In genomic region chr22:35961480-35961902, GRCh38 we compare ENCODE assay signal across 8 cellular contexts.
DNase-seq lines count a peak whose midpoint lies in the region; ATAC-seq and TF ChIP-seq lines count a peak whose summit lies in the region.

No MANE protein-coding gene starts in this region.

- CTCF ChIA-PET in OCI-LY7 (lab: Charles Lee; ENCODE audit: unreplicated experiment) = interaction anchor here (1.0 kb wide), 1 partner anchor 9 kb away, joined by 6 read pairs; no protein-coding TSS in a partner anchor

- ATAC-seq in HG02885 (IDR thresholded peaks at IDR 0.05; ENCODE audit: poor library complexity, unreplicated experiment) (no peak), HG03439 (IDR thresholded peaks at IDR 0.05; ENCODE audit: unreplicated experiment) (no peak)

- peak overlapping the region; percentile 97 for H3K4me2 ChIP-seq in neural cell (ENCODE audit: low read length)
- no peak overlapping the region for H3K4me2 ChIP-seq in OCI-LY7 (ENCODE audit: low read length)

- peak; percentile 29 for TF ChIP-seq RAD21 in neural cell (conservative IDR thresholded peaks at IDR 0.05)

- H3K27me3 ChIP-seq in neural cell (ENCODE audit: insufficient read depth, low read depth, low read length) = no peaks in the 10 kb centered on the region

- H3K79me2 ChIP-seq in neural cell (replicated peaks; ENCODE audit: insufficient read depth, low read length) = peaks cover 69% of the 10 kb centered on the region
- H3K79me2 ChIP-seq in OCI-LY7 (ENCODE audit: insufficient read depth, low read depth, low read length) = peaks cover 18% of the 10 kb centered on the region; the same call in 1 of the 2 replicates

- no peaks in the 10 kb centered on the region for H3K4me1 ChIP-seq in OCI-LY7 (ENCODE audit: insufficient read depth, low read length, poor library complexity, severe bottlenecking)

- intact Hi-C loops in posterior vena cava (cut with DNase I) = loop anchor here in 1 of 2 donors (5.0 kb wide), 1 partner anchor 66 kb away; the partner anchor contains the start of gene RBFOX2
- intact Hi-C loops in OCI-LY7 (cut with micrococcal nuclease; ENCODE audit: unreplicated experiment) = no loop called here

- H3K9ac ChIP-seq in neural cell (ENCODE audit: low read length) = peak overlapping the region; percentile 85

- POLR2A ChIA-PET in OCI-LY7 (lab: Charles Lee) = interaction anchor here (0.7 to 1.2 kb wide), 3 partner anchors 10 to 21 kb away, joined by 3 read pairs; no protein-coding TSS in a partner anchor

- no peaks in the 10 kb centered on the region for H3F3A ChIP-seq in neural cell (ENCODE audit: insufficient read depth, low read length, poor library complexity, severe bottlenecking)

- peak overlapping the region; percentile 4 for H3K4me3 ChIP-seq in fibroblast of pulmonary artery (replicated peaks; ENCODE audit: low read depth, low read length)
- peak overlapping the region; percentile 73 for H3K4me3 ChIP-seq in neural cell (ENCODE audit: low read length)
- H3K4me3 ChIP-seq in OCI-LY7 (ENCODE audit: low read depth, low read length, poor library complexity, severe bottlenecking) = no peak overlapping the region

- H4K20me1 ChIP-seq in neural cell (ENCODE audit: insufficient read depth) (no peaks in the 10 kb centered on the region), OCI-LY7 (ENCODE audit: insufficient read depth, low read length) (no peaks in the 10 kb centered on the region)

- TF ChIP-seq CTCF in fibroblast of pulmonary artery (IDR thresholded peaks at IDR 0.05; ENCODE audit: low read length, missing control alignments) (no peak), neural cell (IDR thresholded peaks at IDR 0.05; ENCODE audit: poor library complexity, severe bottlenecking) (no peak), OCI-LY7 (conservative IDR thresholded peaks at IDR 0.05; ENCODE audit: low read length) (no peak)

- H3K36me3 ChIP-seq in neural cell (ENCODE audit: insufficient read depth, low read length) (no peaks in the 10 kb centered on the region), OCI-LY7 (ENCODE audit: insufficient read depth, low read length) (peaks cover 3% of the 10 kb centered on the region; the same call in 1 of the 2 replicates)

- TF ChIP-seq EP300 in neural cell (conservative IDR thresholded peaks at IDR 0.05; ENCODE audit: poor library complexity, severe bottlenecking) = peak; percentile 69

- H3K9me2 ChIP-seq in neural cell (ENCODE audit: insufficient read depth, low read length) (no peaks in the 10 kb centered on the region), OCI-LY7 (ENCODE audit: insufficient read depth, low read length) (no peaks in the 10 kb centered on the region)

- H3K27ac ChIP-seq in neural cell (ENCODE audit: low read length) (peak overlapping the region; percentile 93), OCI-LY7 (ENCODE audit: low read depth, low read length, poor library complexity, severe bottlenecking) (no peak overlapping the region)

- in situ Hi-C loops in Caki2 (cut with HindIII; ENCODE audit: low pct_unique_long_range_greater_than_20kb, low sequenced_read_pairs) = no loop called here

- no TSS peak for BruUV-seq in OCI-LY7 (replicated peaks; lab: Mats Ljungman, UMichigan)

- peak; percentile 43 for DNase-seq in Caki2 (ENCODE audit: low read depth)
- peak; percentile 76 for DNase-seq in NCI-H226
- DNase-seq in fibroblast of pulmonary artery (ENCODE audit: low read depth) = peak; percentile 92
- no peak for DNase-seq in posterior vena cava (ENCODE audit: low spot score)
- no peak for DNase-seq in OCI-LY7 (ENCODE audit: low spot score)

- peak overlapping the region; percentile 80 for H2AFZ ChIP-seq in neural cell (ENCODE audit: low read depth, low read length)
- H2AFZ ChIP-seq in OCI-LY7 (ENCODE audit: low read length) = no peak overlapping the region

- H3K9me3 ChIP-seq in neural cell (ENCODE audit: low read length) = no peaks in the 10 kb centered on the region
- H3K9me3 ChIP-seq in OCI-LY7 (ENCODE audit: low read length) = no peaks in the 10 kb centered on the region

TF ChIP-seq in neural cell, 6 proteins besides CTCF, POLR2A, EP300 and RAD21:
- TF ChIP-seq POLR2AphosphoS5 (IDR thresholded peaks at IDR 0.05) = peak; percentile 97
- TF ChIP-seq MXI1 (conservative IDR thresholded peaks at IDR 0.05; ENCODE audit: poor library complexity, severe bottlenecking) = peak; percentile 52
- TF ChIP-seq TAF1 (IDR thresholded peaks at IDR 0.05; ENCODE audit: low read depth) = no peak
- peak; percentile 11 for TF ChIP-seq SMC3 (conservative IDR thresholded peaks at IDR 0.05; ENCODE audit: poor library complexity)
- peak; percentile 100 for TF ChIP-seq REST (IDR thresholded peaks at IDR 0.05; ENCODE audit: borderline replicate concordance)
- no peak for TF ChIP-seq EZH2 (IDR thresholded peaks at IDR 0.05; ENCODE audit: borderline replicate concordance, insufficient read depth, low read length, poor library complexity, severe bottlenecking)

Comparison
In these comparisons a context has a peak if more than half of its experiments do, and no peak if none do; other contexts are left out.
1. DNase-seq: peak in Caki2 (single experiment), NCI-H226 (single experiment) and fibroblast of pulmonary artery (single experiment); none in posterior vena cava (single experiment) and OCI-LY7 (single experiment).